ENCODE assay signal across 22 cellular contexts in the genomic region with DNA sequence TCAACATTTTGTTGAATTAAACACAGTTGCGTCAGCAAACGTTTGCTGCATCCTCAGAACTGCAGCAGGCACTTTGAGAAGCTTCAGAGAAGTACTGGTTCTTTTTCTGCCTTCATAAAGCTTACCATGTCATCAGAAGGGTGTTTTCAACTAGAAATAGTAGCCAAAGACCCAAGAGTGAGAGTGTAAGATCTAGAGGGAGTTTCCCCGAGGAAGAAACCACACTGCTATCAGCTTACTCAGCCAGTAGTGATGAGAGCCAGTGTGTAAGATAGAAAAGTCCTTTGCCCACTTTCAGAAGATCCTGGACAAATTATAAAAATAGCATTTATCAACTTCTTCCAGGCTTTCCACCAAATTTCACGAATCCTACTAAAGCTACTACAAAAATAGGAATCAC.
"Had no signal": no experiment of that assay in that cellular context is flagged by ENCODE, and none has a peak within 500 bp of the region (broad histone marks: within the 10 kb centered on the region; RNA-seq: fewer than 3 reads in every experiment).

No MANE protein-coding gene starts in this region.

- H3K4me1 ChIP-seq: gastrocnemius medialis, left ventricle myocardium inferior, lower lobe of right lung, right atrium auricular region, sigmoid colon, stomach, transverse colon had no signal

- H3K27me3 ChIP-seq: gastrocnemius medialis, right atrium auricular region, sigmoid colon, stomach, transverse colon had no signal

- H3K36me3 ChIP-seq: gastrocnemius medialis, left ventricle myocardium inferior, lower lobe of right lung, right atrium auricular region, sigmoid colon, stomach, thoracic aorta, transverse colon had no signal

- H3K4me3 ChIP-seq: dorsolateral prefrontal cortex, gastrocnemius medialis, left ventricle myocardium inferior, lower lobe of right lung, right atrium auricular region, sigmoid colon, skin epidermis, stomach, thoracic aorta, transverse colon had no signal

- DNase-seq: cortex of kidney; dorsolateral prefrontal cortex; effector CD8-positive, alpha-beta T cell; gastrocnemius medialis; glutamatergic neuron; immature natural killer cell; kidney; left cardiac atrium; left ventricle myocardium inferior; lower lobe of right lung; mesendoderm; naive thymus-derived CD4-positive, alpha-beta T cell; nephron progenitor cell; sigmoid colon; stimulated activated CD4-positive, alpha-beta T cell treated with anti-CD3 and anti-CD28 coated beads, Interleukin-12 subunit alpha, Interleukin-12 subunit beta, amount 100 ng/mL, for 4 hours; stimulated activated naive CD4-positive, alpha-beta T cell; stomach; substantia nigra; transverse colon had no signal

- H3K27ac ChIP-seq: dorsolateral prefrontal cortex, gastrocnemius medialis, left ventricle myocardium inferior, lower lobe of right lung, right atrium auricular region, sigmoid colon, skin epidermis, stomach, thoracic aorta, transverse colon had no signal

- H3K9me3 ChIP-seq: gastrocnemius medialis, left ventricle myocardium inferior, lower lobe of right lung, right atrium auricular region, sigmoid colon, stomach, thoracic aorta, transverse colon had no signal
